ENCODE assay signal across 20 cellular contexts in genomic region chr14:21395450-21395849, GRCh38. TPM values are rescaled to one million over a fixed set of nuclear protein-coding genes. Genes with fewer than 3 reads are reported as not detected.
DNase-seq lines count a peak whose midpoint lies in the region; ATAC-seq, FAIRE-seq and TF ChIP-seq lines count a peak whose summit lies in the region.
"Had no signal": no experiment of that assay in that cellular context is flagged by ENCODE, and none has a peak within 500 bp of the region (broad histone marks: within the 10 kb centered on the region; RNA-seq: fewer than 3 reads in every experiment).

No MANE protein-coding gene starts in this region.

- no peak for FAIRE-seq in HepG2 (lab: Jason Lieb, UNC)

- no peaks in the 10 kb centered on the region for H3K27me3 Mint-ChIP-seq in CD4-positive, alpha-beta memory T cell

- no peak for TF ChIP-seq POLR2A in HepG2 (IDR thresholded peaks at IDR 0.05; ENCODE audit: insufficient read depth in 1 of 2, low read depth in 2 of 2, low read length in 2 of 2)
- no peak for TF ChIP-seq POLR2A in right lobe of liver (IDR thresholded peaks at IDR 0.05)

- H4K20me1 ChIP-seq in HepG2 (ENCODE audit: insufficient read depth, low read length): no peaks in the 10 kb centered on the region

- ATAC-seq in HepG2 (no peak), right lobe of liver (no peak), GM18909 (IDR thresholded peaks at IDR 0.05; ENCODE audit: poor library complexity, unreplicated experiment) (no peak)
- ATAC-seq: Right ventricle myocardium inferior had no signal

- no peaks in the 10 kb centered on the region for H3K4me1 ChIP-seq in HepG2 (ENCODE audit: insufficient read depth, low read length)
- no peaks in the 10 kb centered on the region for H3K4me1 ChIP-seq in right lobe of liver
- H3K4me1 ChIP-seq in CD4-positive, alpha-beta memory T cell (ENCODE audit: insufficient read depth, low read length): no peaks in the 10 kb centered on the region
- H3K4me1 ChIP-seq: HAP-1 had no signal

- H3K27ac Mint-ChIP-seq in CD4-positive, alpha-beta memory T cell: no peak overlapping the region

- H3K9me3 Mint-ChIP-seq in CD4-positive, alpha-beta memory T cell: no peaks in the 10 kb centered on the region

- H3K36me3 Mint-ChIP-seq in CD4-positive, alpha-beta memory T cell: peaks cover 69 to 85% of the 10 kb centered on the region in 2 donors

- H3K9me3 ChIP-seq in HepG2 (ENCODE audit: low read length) (no peaks in the 10 kb centered on the region), right lobe of liver (no peaks in the 10 kb centered on the region)
- H3K9me3 ChIP-seq in CD4-positive, alpha-beta memory T cell (ENCODE audit: control insufficient read depth in 1 of 2, low read length in 2 of 2): no peaks in the 10 kb centered on the region
- H3K9me3 ChIP-seq: HAP-1 had no signal

- H3K27ac ChIP-seq in HepG2 (ENCODE audit: extremely low read length, insufficient read depth, low read length): no peak overlapping the region
- H3K27ac ChIP-seq in right lobe of liver: no peak overlapping the region
- H3K27ac ChIP-seq in VCaP: no peak overlapping the region; the same call in 1 of the 2 replicates
- no peak overlapping the region for H3K27ac ChIP-seq in CD4-positive, alpha-beta memory T cell (ENCODE audit: low read depth, low read length)

- BruUV-seq in HepG2 (replicated peaks; lab: Mats Ljungman, UMichigan): no TSS peak

- H3K27me3 ChIP-seq in HepG2 (ENCODE audit: control insufficient read depth in 1 of 2, insufficient read depth in 2 of 2, low read length in 2 of 2): no peaks in the 10 kb centered on the region
- H3K27me3 ChIP-seq in right lobe of liver: no peaks in the 10 kb centered on the region
- no peaks in the 10 kb centered on the region for H3K27me3 ChIP-seq in CD4-positive, alpha-beta memory T cell (ENCODE audit: insufficient read depth, low read length)

- CTCF ChIA-PET in HepG2 (lab: Yijun Ruan, JAX; ENCODE audit: low intra/inter-chr PET ratio, low total read pairs): no interaction called here
- CTCF ChIA-PET in CD4-positive, alpha-beta memory T cell (lab: Charles Lee; ENCODE audit: partially characterized antibody): interaction anchor here (1.3 kb wide), 1 partner anchor 103 kb away, joined by 4 read pairs; no protein-coding TSS in a partner anchor

- no peak overlapping the region for H3K4me3 Mint-ChIP-seq in CD4-positive, alpha-beta memory T cell

- WGBS in HepG2 (ENCODE audit: low lambda C conversion rate): 87% methylated on average over 1 of the region's 1 CpG
- 4% methylated on average over 1 of the region's 1 CpG for WGBS in right lobe of liver (ENCODE audit: insufficient coverage, low coverage, low lambda C conversion rate, missing lambda C conversion rate)

- H3K9ac ChIP-seq in HepG2 (ENCODE audit: insufficient read depth, low read depth, low read length): no peak overlapping the region

- H3K4me1 Mint-ChIP-seq in CD4-positive, alpha-beta memory T cell: no peaks in the 10 kb centered on the region

- no peak for TF ChIP-seq EP300 in HepG2 (IDR thresholded peaks at IDR 0.05; ENCODE audit: low read depth in 2 of 2, low read length in 2 of 2)
- TF ChIP-seq EP300 in HepG2 (CRISPR knock-in tag; IDR thresholded peaks at IDR 0.05; ENCODE audit: borderline replicate concordance): no peak

- in situ Hi-C loops in HepG2 (cut with HindIII; ENCODE audit: extremely low pct_ligation_motif_present, low pct_unique_long_range_greater_than_20kb): no loop called here

- no peak for DNase-seq in HepG2 (ENCODE audit: low spot score)
- no peak for DNase-seq in right lobe of liver
- DNase-seq in HuH-7 (ENCODE audit: low spot score): no peak
- DNase-seq in kidney tubule cell (ENCODE audit: low spot score): no peak
- no peak for DNase-seq in CD4-positive, alpha-beta memory T cell
- DNase-seq: DMS79; KBM-7; NCI-H1105; NCI-H146; NCI-H2029; NCI-H2227 treated with DMSO at 0.1 percent for 48 hours; NCI-H510A treated with DMSO at 0.1 percent for 48 hours; NCI-H774; NK-92 treated with Interleukin-12 subunit alpha and Interleukin-12 subunit beta, amount 100 ng/mL, for 24 hours; SW 1271 had no signal

- POLR2A ChIA-PET in HepG2 (lab: Yijun Ruan, JAX): no interaction called here
- POLR2A ChIA-PET in CD4-positive, alpha-beta memory T cell (lab: Charles Lee; ENCODE audit: partially characterized antibody): interaction anchor here (1.1 kb wide), 1 partner anchor 11 kb away, joined by 3 read pairs; the partner anchor contains the start of gene SUPT16H

- H3K4me3 ChIP-seq in HepG2 (replicated peaks in 1 of 3; ENCODE audit: insufficient read depth in 1 of 3, low read depth in 2 of 3, low read length in 3 of 3): no peak overlapping the region
- H3K4me3 ChIP-seq in right lobe of liver: no peak overlapping the region
- H3K4me3 ChIP-seq in CD4-positive, alpha-beta memory T cell (ENCODE audit: low read length in 2 of 2): no peak overlapping the region
- H3K4me3 ChIP-seq: HAP-1 had no signal

- H3K79me2 ChIP-seq in HepG2 (ENCODE audit: insufficient read depth, low read length): no peaks in the 10 kb centered on the region

- intact Hi-C loops in HepG2 (cut with micrococcal nuclease; ENCODE audit: unreplicated experiment): no loop called here
- intact Hi-C loops in right lobe of liver (cut with DNase I): loop anchor here in 1 of 2 donors (10.0 kb wide), 1 partner anchor 161 kb away; no protein-coding TSS in a partner anchor
- intact Hi-C loops in CD4-positive, alpha-beta memory T cell (cut with micrococcal nuclease): no loop called here

- TF ChIP-seq RAD21 in HepG2 (CRISPR knock-in tag; IDR thresholded peaks at IDR 0.05): no peak

- no peak overlapping the region for H2AFZ ChIP-seq in HepG2 (ENCODE audit: low read length)

- TF ChIP-seq CTCF in HepG2 (CRISPR knock-in tag; IDR thresholded peaks at IDR 0.05): no peak
- peak in 1 of 4 donors; percentile 19 for TF ChIP-seq CTCF in right lobe of liver (IDR thresholded peaks at IDR 0.05)
- TF ChIP-seq CTCF in LNCAP (IDR thresholded peaks at IDR 0.05): peak; percentile 36; the same call in 1 of the 2 replicates
- peak; percentile 51 for TF ChIP-seq CTCF in VCaP (conservative IDR thresholded peaks at IDR 0.05)

- H3K36me3 ChIP-seq in HepG2 (replicated peaks in 1 of 2; ENCODE audit: control insufficient read depth in 1 of 2, insufficient read depth in 2 of 2, low read length in 2 of 2) (peaks cover 62 to 89% of the 10 kb centered on the region in 2 experiments), right lobe of liver (peaks cover 10 to 100% (median 62%) of the 10 kb centered on the region in 4 donors)
- H3K36me3 ChIP-seq in CD4-positive, alpha-beta memory T cell (ENCODE audit: insufficient read depth, low read length): peaks cover 86% of the 10 kb centered on the region

- H3K4me2 ChIP-seq in HepG2 (ENCODE audit: low read depth, low read length): no peak overlapping the region

TF ChIP-seq in HepG2, 621 proteins besides CTCF, POLR2A, EP300 and RAD21:
- no peak for TF ChIP-seq THYN1 (CRISPR knock-in tag; IDR thresholded peaks at IDR 0.05; ENCODE audit: borderline replicate concordance, low read depth)
- TF ChIP-seq STAG1 (CRISPR knock-in tag; IDR thresholded peaks at IDR 0.05): peak; percentile 46

RNA-seq across cellular contexts. Expression of gene SUPT16H, which starts 11.6 kb away (rescaled TPM):
- 230 and 340 TPM in 2 replicates for total RNA-seq in HepG2 (2016; rRNA removed; fragmentation: Illumina TruSeq; extraction: Trizol)
- total RNA-seq in HepG2 (2016; cell fraction: cytosol; rRNA removed; fragmentation: Illumina TruSeq; extraction: Trizol; ENCODE audit: low read depth): 21.3 and 25.1 TPM in 2 replicates
- total RNA-seq in HepG2 (2016; cell fraction: insoluble cytoplasmic fraction; rRNA removed; fragmentation: Illumina TruSeq; extraction: Trizol): 232 and 336 TPM in 2 replicates
- total RNA-seq in HepG2 (2016; cell fraction: membrane; rRNA removed; fragmentation: Illumina TruSeq; extraction: Trizol): 44.0 and 46.3 TPM in 2 replicates
- total RNA-seq in HepG2 (2016; cell fraction: nucleus; rRNA removed; fragmentation: Illumina TruSeq; extraction: Trizol): 152 and 166 TPM in 2 replicates
- 68.0 and 77.5 TPM in 2 replicates for polyA plus RNA-seq in HepG2 (2011; rRNA removed)
- polyA plus RNA-seq in HepG2 (2011; cell fraction: cytosol; rRNA removed): 51.6 and 70.5 TPM in 2 replicates
- polyA plus RNA-seq in HepG2 (2011; cell fraction: nucleus; rRNA removed): 46.1 and 56.7 TPM in 2 replicates
- polyA plus RNA-seq in HepG2 (2012): 78.2 and 103 TPM in 2 replicates
- polyA plus RNA-seq in HepG2 (2016; cell fraction: cytosol; fragmentation: Illumina TruSeq; extraction: Trizol; ENCODE audit: low read depth): 9.6 and 9.7 TPM in 2 replicates
- polyA plus RNA-seq in HepG2 (2016; cell fraction: insoluble cytoplasmic fraction; fragmentation: Illumina TruSeq; extraction: Trizol; ENCODE audit: low read depth): 275 and 282 TPM in 2 replicates
- 21.9 and 25.5 TPM in 2 replicates for polyA plus RNA-seq in HepG2 (2016; cell fraction: membrane; fragmentation: Illumina TruSeq; extraction: Trizol; ENCODE audit: low read depth)
- polyA plus RNA-seq in HepG2 (2016; cell fraction: nucleus; fragmentation: Illumina TruSeq; extraction: Trizol; ENCODE audit: insufficient read depth, low read depth): 166 TPM in 2 replicates
- 94.8 and 138 TPM in 2 replicates for polyA minus RNA-seq in HepG2 (2011; rRNA and poly(A)+ RNA removed; ENCODE audit: low replicate concordance)
- polyA minus RNA-seq in HepG2 (2011; cell fraction: cytosol; rRNA and poly(A)+ RNA removed): 56.2 and 58.5 TPM in 2 replicates
- polyA minus RNA-seq in HepG2 (2011; cell fraction: nucleus; rRNA and poly(A)+ RNA removed): 102 and 106 TPM in 2 replicates
- 10 to 100 TPM; 13.0 to 28.8 (median 19.5) TPM for total RNA-seq in right lobe of liver
- 10 to 100 TPM; 84.5 to 87.2 TPM for total RNA-seq in CD4-positive, alpha-beta memory T cell
- polyA plus RNA-seq in CD4-positive, alpha-beta memory T cell: 10 to 100 TPM; 60.6 to 84.5 TPM
